ENCODE assay signal across 8 cellular contexts in genomic region chr3:140972833-140973232, GRCh38. TPM values are rescaled to one million over a fixed set of nuclear protein-coding genes. Genes with fewer than 3 reads are reported as not detected.
DNase-seq lines count a peak whose midpoint lies in the region; ATAC-seq and TF ChIP-seq lines count a peak whose summit lies in the region.

No MANE protein-coding gene starts in this region.

- no peaks in the 10 kb centered on the region for H3K9me3 ChIP-seq in Loucy (ENCODE audit: insufficient read depth, low read depth, low read length)

- no peaks in the 10 kb centered on the region for H3K9me2 ChIP-seq in Loucy (replicated peaks; ENCODE audit: low read depth, low read length)

- H3K79me2 ChIP-seq in Loucy (ENCODE audit: insufficient read depth, low read length) = no peaks in the 10 kb centered on the region

- DNase-seq in NCI-H2196 treated with DMSO at 0.1 percent for 48 hours (lab: John Stamatoyannopoulos, UW; ENCODE audit: unreplicated experiment) (peak; percentile 8), NCI-H2196 (lab: John Stamatoyannopoulos, UW; ENCODE audit: unreplicated experiment) (no peak), chondrocyte (ENCODE audit: low spot score) (no peak), osteocyte (ENCODE audit: extremely low spot score, unreplicated experiment) (no peak), head of caudate nucleus (no peak)
- DNase-seq in stimulated activated CD4-positive, alpha-beta T cell treated with anti-CD3 and anti-CD28 coated beads, Interleukin-1b, Interleukin-23, amount 100 ng/mL, for 48 hours = no peak

- no peaks in the 10 kb centered on the region for H3K27me3 ChIP-seq in Loucy (ENCODE audit: insufficient read depth, low read length, poor library complexity, severe bottlenecking)

- H2AFZ ChIP-seq in Loucy (ENCODE audit: low read length) = no peak overlapping the region

- peak; percentile 64 for TF ChIP-seq CTCF in Loucy (conservative IDR thresholded peaks at IDR 0.05; ENCODE audit: low read length)
- TF ChIP-seq CTCF in chondrocyte (IDR thresholded peaks at IDR 0.05) = peak; percentile 80
- peak; percentile 55 for TF ChIP-seq CTCF in osteocyte (IDR thresholded peaks at IDR 0.05)

- intact Hi-C loops in head of caudate nucleus (cut with DNase I) = no loop called here

- no peaks in the 10 kb centered on the region for H3F3A ChIP-seq in Loucy (ENCODE audit: low read depth)

- no peaks in the 10 kb centered on the region for H4K20me1 ChIP-seq in Loucy (ENCODE audit: insufficient read depth, low read length, poor library complexity, severe bottlenecking)

- no peak overlapping the region for H3K4me2 ChIP-seq in Loucy (ENCODE audit: low read depth, low read length, poor library complexity, severe bottlenecking)

- H3K9ac ChIP-seq in Loucy (ENCODE audit: low read depth, low read length, poor library complexity, severe bottlenecking) = no peak overlapping the region

- H3K4me1 Mint-ChIP-seq in chondrocyte (ENCODE audit: low read depth) (no peaks in the 10 kb centered on the region), osteocyte (ENCODE audit: unreplicated experiment) (no peaks in the 10 kb centered on the region)

- peaks cover 13% of the 10 kb centered on the region for H3K36me3 Mint-ChIP-seq in chondrocyte (ENCODE audit: low read depth)
- H3K36me3 Mint-ChIP-seq in osteocyte (ENCODE audit: unreplicated experiment) = peaks cover 24% of the 10 kb centered on the region

- no peak for ATAC-seq in HG03196 (IDR thresholded peaks at IDR 0.05; ENCODE audit: unreplicated experiment)

- H3K9me3 Mint-ChIP-seq in chondrocyte (ENCODE audit: low read depth) (no peaks in the 10 kb centered on the region), osteocyte (ENCODE audit: unreplicated experiment) (no peaks in the 10 kb centered on the region)

- peaks cover 56% of the 10 kb centered on the region for H3K36me3 ChIP-seq in Loucy (ENCODE audit: insufficient read depth, low read length)

- H3K27ac Mint-ChIP-seq in chondrocyte (ENCODE audit: unreplicated experiment) = no peak overlapping the region
- peak overlapping the region; percentile 11 for H3K27ac Mint-ChIP-seq in osteocyte (ENCODE audit: unreplicated experiment)

- H3K27me3 Mint-ChIP-seq in chondrocyte (ENCODE audit: low read depth) = no peaks in the 10 kb centered on the region
- no peaks in the 10 kb centered on the region for H3K27me3 Mint-ChIP-seq in osteocyte (ENCODE audit: unreplicated experiment)

- no peak overlapping the region for H3K4me3 Mint-ChIP-seq in chondrocyte (ENCODE audit: unreplicated experiment)
- H3K4me3 Mint-ChIP-seq in osteocyte (ENCODE audit: unreplicated experiment) = no peak overlapping the region

- no peaks in the 10 kb centered on the region for H3K4me1 ChIP-seq in Loucy (ENCODE audit: insufficient read depth, low read length, poor library complexity, severe bottlenecking)

- H3K4me3 ChIP-seq in Loucy (ENCODE audit: low read length, poor library complexity, severe bottlenecking) = no peak overlapping the region

RNA-seq across cellular contexts. Expression of gene SLC25A36, which starts 31.2 kb away (rescaled TPM):
- 46.7 to 59.1 TPM (median 58.6 TPM) in 3 replicates for total RNA-seq in chondrocyte
- 58.6 and 63.1 TPM in 2 replicates for total RNA-seq in osteocyte
